ENCODE assay signal across 20 cellular contexts in the genomic region with DNA sequence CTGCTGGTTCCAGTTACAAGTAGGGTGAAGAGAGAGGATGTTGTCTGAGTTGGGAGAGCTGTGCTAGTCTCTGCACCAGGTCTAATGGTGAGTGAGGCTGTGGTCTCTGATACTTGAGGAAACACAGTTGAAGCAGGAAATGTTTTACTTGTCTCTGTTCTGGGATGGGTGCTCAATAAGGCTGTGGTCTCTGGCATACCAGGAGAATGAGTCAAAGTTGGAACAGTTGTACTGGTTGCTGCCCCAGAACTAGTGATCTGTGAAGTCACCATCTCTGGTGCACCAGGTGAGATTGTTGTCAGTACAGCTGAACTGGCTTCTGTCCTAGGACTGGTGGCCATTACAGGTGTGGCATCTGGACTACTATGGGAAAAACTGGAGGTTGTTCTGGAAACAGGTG.
DNase-seq lines count a peak whose midpoint lies in the region; ATAC-seq lines count a peak whose summit lies in the region.
"Had no signal": no experiment of that assay in that cellular context is flagged by ENCODE, and none has a peak within 500 bp of the region (broad histone marks: within the 10 kb centered on the region; RNA-seq: fewer than 3 reads in every experiment).

No MANE protein-coding gene starts in this region.

- H3K9me3 ChIP-seq in trophoblast cell (ENCODE audit: insufficient read depth, low read depth, low read length), result peaks cover 41% of the 10 kb centered on the region
- H3K9me3 ChIP-seq in right cardiac atrium (ENCODE audit: control insufficient read depth, low read length), result no peaks in the 10 kb centered on the region
- H3K9me3 ChIP-seq: BLaER1 had no signal

- H2BK12ac ChIP-seq in trophoblast cell (ENCODE audit: low read length), result no peak overlapping the region

- H3K27ac ChIP-seq in trophoblast cell (ENCODE audit: low read depth, low read length) (no peak overlapping the region), right cardiac atrium (ENCODE audit: low read length) (no peak overlapping the region)
- H3K27ac ChIP-seq: BLaER1, GM23248 had no signal

- intact Hi-C loops in right cardiac atrium (cut with DNase I), result no loop called here

- no peak overlapping the region for H3K18ac ChIP-seq in trophoblast cell (ENCODE audit: low read length)

- no peak overlapping the region for H2AK5ac ChIP-seq in trophoblast cell (ENCODE audit: low read length)

- ATAC-seq in right cardiac atrium, result no peak
- ATAC-seq: CD8-positive, alpha-beta T cell; GM12878 had no signal

- H3K36me3 ChIP-seq in trophoblast cell (ENCODE audit: control insufficient read depth in 1 of 2, insufficient read depth in 2 of 2, low read length in 2 of 2), result no peaks in the 10 kb centered on the region
- H3K36me3 ChIP-seq: BLaER1 had no signal

- H3K4me2 ChIP-seq in trophoblast cell (ENCODE audit: low read length), result no peak overlapping the region
- H3K4me2 ChIP-seq: BLaER1 had no signal

- in situ Hi-C loops in Caki2 (cut with HindIII; ENCODE audit: low pct_unique_long_range_greater_than_20kb, low sequenced_read_pairs), result no loop called here

- no peaks in the 10 kb centered on the region for H3K79me2 ChIP-seq in trophoblast cell (ENCODE audit: control insufficient read depth, insufficient read depth, low read length, poor library complexity)

- H4K12ac ChIP-seq in trophoblast cell (ENCODE audit: low read depth, low read length), result no peak overlapping the region

- H2AFZ ChIP-seq in trophoblast cell (ENCODE audit: insufficient read depth, low read length, poor library complexity), result no peak overlapping the region
- H2AFZ ChIP-seq: GM23248 had no signal

- H3K14ac ChIP-seq in trophoblast cell (ENCODE audit: low read length), result no peak overlapping the region

- H3K27me3 ChIP-seq in trophoblast cell (ENCODE audit: insufficient read depth, low read length), result no peaks in the 10 kb centered on the region
- H3K27me3 ChIP-seq in right cardiac atrium (ENCODE audit: control insufficient read depth, insufficient read depth), result no peaks in the 10 kb centered on the region

- peak overlapping the region; percentile 52 for H3K9ac ChIP-seq in trophoblast cell (ENCODE audit: low read length)
- H3K9ac ChIP-seq: BLaER1, GM23248 had no signal

- H3K23ac ChIP-seq in trophoblast cell (ENCODE audit: low read length), result no peak overlapping the region

- no peaks in the 10 kb centered on the region for H3K79me1 ChIP-seq in trophoblast cell (ENCODE audit: low read length)

- H3K4ac ChIP-seq in trophoblast cell (ENCODE audit: low read depth, low read length), result no peak overlapping the region

- no peak overlapping the region for H2BK120ac ChIP-seq in trophoblast cell (ENCODE audit: insufficient read depth, low read length, poor library complexity)

- H2BK5ac ChIP-seq in trophoblast cell (ENCODE audit: low read depth, low read length, poor library complexity), result no peak overlapping the region

- H3K4me3 ChIP-seq in trophoblast cell (ENCODE audit: low read depth, low read length) (no peak overlapping the region), right cardiac atrium (ENCODE audit: low read length) (no peak overlapping the region)
- H3K4me3 ChIP-seq: BLaER1, GM12878, GM23248 had no signal

- no peak overlapping the region for H4K8ac ChIP-seq in trophoblast cell (ENCODE audit: low read depth, low read length)

- DNase-seq in Caki2 (ENCODE audit: low read depth), result peak; percentile 54
- DNase-seq in M059J (ENCODE audit: low read depth), result peak; percentile 56
- peak; percentile 32 for DNase-seq in astrocyte of the hippocampus (ENCODE audit: low read depth, low spot score)
- peak in 1 of 2 donors; percentile 12 for DNase-seq in trophoblast cell
- DNase-seq in right cardiac atrium, result no peak
- no peak for DNase-seq in ecto neural progenitor cell (ENCODE audit: low spot score)
- no peak for DNase-seq in stimulated activated CD4-positive, alpha-beta T cell treated with anti-CD3 and anti-CD28 coated beads, Interleukin-1b, Interleukin-23, amount 100 ng/mL, for 48 hours
- no peak for DNase-seq in cerebellar cortex (ENCODE audit: low spot score)
- DNase-seq: 8988T; CD8-positive, alpha-beta T cell; GDM1; GM23248; Karpas-422; NCI-H1105; NCI-H1694; NCI-H510A treated with DMSO at 0.1 percent for 48 hours; NCI-H82; SHP77 treated with DMSO at 0.1 percent for 48 hours had no signal

- no peak overlapping the region for H4K91ac ChIP-seq in trophoblast cell (ENCODE audit: low read depth, low read length)

- H3K4me1 ChIP-seq in trophoblast cell (ENCODE audit: control insufficient read depth in 1 of 2, insufficient read depth in 2 of 2, low read length in 2 of 2) (no peaks in the 10 kb centered on the region), right cardiac atrium (ENCODE audit: control insufficient read depth, insufficient read depth, low read length) (no peaks in the 10 kb centered on the region)

Comparison
In these comparisons a context has a peak if more than half of its experiments do, and no peak if none do; other contexts are left out.
1. DNase-seq: peak in Caki2 (single experiment), M059J (single experiment) and astrocyte of the hippocampus (single experiment); none in right cardiac atrium (0 of 3), ecto neural progenitor cell (single experiment), stimulated activated CD4-positive, alpha-beta T cell treated with anti-CD3 and anti-CD28 coated beads, Interleukin-1b, Interleukin-23, amount 100 ng/mL, for 48 hours (single experiment) and cerebellar cortex (single experiment).